ENCODE assay signal across 22 cellular contexts in genomic region chr12:116459921-116460666, GRCh38.
DNase-seq lines count a peak whose midpoint lies in the region; ATAC-seq, FAIRE-seq and TF ChIP-seq lines count a peak whose summit lies in the region.
"Had no signal": no experiment of that assay in that cellular context is flagged by ENCODE, and none has a peak within 500 bp of the region (broad histone marks: within the 10 kb centered on the region; RNA-seq: fewer than 3 reads in every experiment).

No MANE protein-coding gene starts in this region.

- H3K27me3 ChIP-seq in HepG2 (ENCODE audit: control insufficient read depth in 1 of 2, insufficient read depth in 2 of 2, low read length in 2 of 2) (peaks cover 1 to 13% of the 10 kb centered on the region in 2 experiments; a peak in 2 of 5 replicates), right lobe of liver (no peaks in the 10 kb centered on the region), keratinocyte (ENCODE audit: control insufficient read depth, extremely low read depth, insufficient read depth, low read length) (no peaks in the 10 kb centered on the region), transverse colon (no peaks in the 10 kb centered on the region), right cardiac atrium (ENCODE audit: control insufficient read depth, insufficient read depth) (no peaks in the 10 kb centered on the region)
- H3K27me3 ChIP-seq: suprapubic skin had no signal

- POLR2A ChIA-PET in HepG2 (lab: Yijun Ruan, JAX) = no interaction called here

- H3K9ac ChIP-seq in HepG2 (ENCODE audit: insufficient read depth, low read depth, low read length) (no peak overlapping the region), keratinocyte (ENCODE audit: control insufficient read depth, extremely low read depth, insufficient read depth, low read length) (no peak overlapping the region)

- H3K27me3 Mint-ChIP-seq in activated naive CD8-positive, alpha-beta T cell treated with anti-CD3 and anti-CD28 coated beads for 36 hours = no peaks in the 10 kb centered on the region
- H3K27me3 Mint-ChIP-seq in natural killer cell treated with Interleukin-12 subunit alpha and Interleukin-12 subunit beta and Interleukin-15 and Interleukin-18, amount 100 ng/mL, for 72 hours = peaks cover 8 to 10% of the 10 kb centered on the region in 2 donors

- no peaks in the 10 kb centered on the region for H3K9me3 Mint-ChIP-seq in activated naive CD8-positive, alpha-beta T cell treated with anti-CD3 and anti-CD28 coated beads for 36 hours
- no peaks in the 10 kb centered on the region for H3K9me3 Mint-ChIP-seq in natural killer cell treated with Interleukin-12 subunit alpha and Interleukin-12 subunit beta and Interleukin-15 and Interleukin-18, amount 100 ng/mL, for 72 hours
- H3K9me3 Mint-ChIP-seq: activated T-helper 1 cell treated with anti-CD3 and anti-CD28 coated beads, Interleukin-12 subunit alpha, Interleukin-12 subunit beta, Interleukin-2, Interleukin-4 antibody, amounts not matched to agents 30 ng/mL and 10 ng/mL and 1 ng/mL, durations not matched to agents 14 hours and 24 hours and 36 hours; CD8-positive, alpha-beta T cell; IgD-negative memory B cell; WTC11 had no signal

- no peak overlapping the region for H3K27ac Mint-ChIP-seq in activated naive CD8-positive, alpha-beta T cell treated with anti-CD3 and anti-CD28 coated beads for 36 hours
- no peak overlapping the region for H3K27ac Mint-ChIP-seq in natural killer cell treated with Interleukin-12 subunit alpha and Interleukin-12 subunit beta and Interleukin-15 and Interleukin-18, amount 100 ng/mL, for 72 hours
- H3K27ac Mint-ChIP-seq: activated T-helper 1 cell treated with anti-CD3 and anti-CD28 coated beads, Interleukin-12 subunit alpha, Interleukin-12 subunit beta, Interleukin-2, Interleukin-4 antibody, amounts not matched to agents 30 ng/mL and 10 ng/mL and 1 ng/mL, durations not matched to agents 14 hours and 24 hours and 36 hours; CD8-positive, alpha-beta T cell; IgD-negative memory B cell; T-helper 17 cell; WTC11 had no signal

- ATAC-seq in HepG2 (no peak), right lobe of liver (no peak), right cardiac atrium (no peak)
- no peak for ATAC-seq in natural killer cell treated with Interleukin-12 subunit alpha and Interleukin-12 subunit beta and Interleukin-15 and Interleukin-18, amount 100 ng/mL, for 72 hours
- ATAC-seq: CD8-positive, alpha-beta T cell; left lobe of liver; T-helper 17 cell; WTC11 had no signal

- H3K4me2 ChIP-seq in HepG2 (ENCODE audit: low read depth, low read length) (no peak overlapping the region), keratinocyte (ENCODE audit: control insufficient read depth, extremely low read depth, insufficient read depth, low read depth, low read length) (no peak overlapping the region)

- H3K36me3 ChIP-seq in HepG2 (replicated peaks in 1 of 2; ENCODE audit: control insufficient read depth in 1 of 2, insufficient read depth in 2 of 2, low read length in 2 of 2) = no peaks in the 10 kb centered on the region
- H3K36me3 ChIP-seq in right lobe of liver = no peaks in the 10 kb centered on the region
- H3K36me3 ChIP-seq in keratinocyte (ENCODE audit: control insufficient read depth in 2 of 2, extremely low read depth in 1 of 2, insufficient read depth in 2 of 2, low read length in 2 of 2) = no peaks in the 10 kb centered on the region
- no peaks in the 10 kb centered on the region for H3K36me3 ChIP-seq in transverse colon
- H3K36me3 ChIP-seq: suprapubic skin had no signal

- H3K4me1 Mint-ChIP-seq in activated naive CD8-positive, alpha-beta T cell treated with anti-CD3 and anti-CD28 coated beads for 36 hours = no peaks in the 10 kb centered on the region
- no peaks in the 10 kb centered on the region for H3K4me1 Mint-ChIP-seq in natural killer cell treated with Interleukin-12 subunit alpha and Interleukin-12 subunit beta and Interleukin-15 and Interleukin-18, amount 100 ng/mL, for 72 hours (ENCODE audit: low read depth in 2 of 2)

- no TSS peak for BruUV-seq in HepG2 (replicated peaks; lab: Mats Ljungman, UMichigan)

- no peak overlapping the region for H2AFZ ChIP-seq in HepG2 (ENCODE audit: low read length)
- peak overlapping the region; percentile 9 for H2AFZ ChIP-seq in keratinocyte (ENCODE audit: control insufficient read depth, low read length)

- no peaks in the 10 kb centered on the region for H3K36me3 Mint-ChIP-seq in activated naive CD8-positive, alpha-beta T cell treated with anti-CD3 and anti-CD28 coated beads for 36 hours
- H3K36me3 Mint-ChIP-seq in natural killer cell treated with Interleukin-12 subunit alpha and Interleukin-12 subunit beta and Interleukin-15 and Interleukin-18, amount 100 ng/mL, for 72 hours = no peaks in the 10 kb centered on the region
- H3K36me3 Mint-ChIP-seq: CD8-positive, alpha-beta T cell; IgD-negative memory B cell; WTC11 had no signal

- H3K9me3 ChIP-seq in HepG2 (ENCODE audit: low read length) (no peaks in the 10 kb centered on the region), right lobe of liver (no peaks in the 10 kb centered on the region), keratinocyte (ENCODE audit: control insufficient read depth, low read depth, low read length) (no peaks in the 10 kb centered on the region), transverse colon (no peaks in the 10 kb centered on the region), right cardiac atrium (ENCODE audit: control insufficient read depth, low read length) (no peaks in the 10 kb centered on the region)
- H3K9me3 ChIP-seq: suprapubic skin had no signal

- TF ChIP-seq EP300 in HepG2 (IDR thresholded peaks at IDR 0.05; ENCODE audit: low read depth in 2 of 2, low read length in 2 of 2) (no peak), HepG2 (CRISPR knock-in tag; IDR thresholded peaks at IDR 0.05; ENCODE audit: borderline replicate concordance) (no peak), transverse colon (IDR thresholded peaks at IDR 0.05; ENCODE audit: low read depth) (no peak)

- no peak overlapping the region for H3K4me3 Mint-ChIP-seq in activated naive CD8-positive, alpha-beta T cell treated with anti-CD3 and anti-CD28 coated beads for 36 hours
- H3K4me3 Mint-ChIP-seq in natural killer cell treated with Interleukin-12 subunit alpha and Interleukin-12 subunit beta and Interleukin-15 and Interleukin-18, amount 100 ng/mL, for 72 hours = no peak overlapping the region
- H3K4me3 Mint-ChIP-seq: activated T-helper 1 cell treated with anti-CD3 and anti-CD28 coated beads, Interleukin-12 subunit alpha, Interleukin-12 subunit beta, Interleukin-2, Interleukin-4 antibody, amounts not matched to agents 30 ng/mL and 10 ng/mL and 1 ng/mL, durations not matched to agents 14 hours and 24 hours and 36 hours; CD8-positive, alpha-beta T cell; T-helper 17 cell; WTC11 had no signal

- intact Hi-C loops in HepG2 (cut with micrococcal nuclease; ENCODE audit: unreplicated experiment) (no loop called here), right lobe of liver (cut with DNase I) (no loop called here), transverse colon (cut with DNase I; ENCODE audit: low total_unique reads) (loop anchor here (5.0 to 10.0 kb wide), 3 partner anchors 67 to 138 kb away; no protein-coding TSS in a partner anchor), right cardiac atrium (cut with DNase I) (no loop called here)

- no peaks in the 10 kb centered on the region for H3K9me1 ChIP-seq in keratinocyte (ENCODE audit: control insufficient read depth, extremely low read depth, insufficient read depth, low read length)

- in situ Hi-C loops in HepG2 (cut with HindIII; ENCODE audit: extremely low pct_ligation_motif_present, low pct_unique_long_range_greater_than_20kb) = no loop called here
- in situ Hi-C loops in astrocyte of the spinal cord (cut with HindIII; ENCODE audit: low sequenced_read_pairs) = no loop called here
- in situ Hi-C loops in transverse colon (cut with MboI; ENCODE audit: low pct_ligation_motif_present in 1 of 4, low pct_unique_long_range_greater_than_20kb in 1 of 4, low sequenced_read_pairs in 3 of 4) = no loop called here

- H3K27ac ChIP-seq in HepG2 (ENCODE audit: extremely low read length, insufficient read depth, low read length) = no peak overlapping the region
- H3K27ac ChIP-seq in right lobe of liver = no peak overlapping the region
- no peak overlapping the region for H3K27ac ChIP-seq in keratinocyte (ENCODE audit: control insufficient read depth, insufficient read depth, low read length)
- H3K27ac ChIP-seq in transverse colon = peak overlapping the region in 2 of 4 donors; percentile 12 to 37
- no peak overlapping the region for H3K27ac ChIP-seq in right cardiac atrium (ENCODE audit: low read length)
- H3K27ac ChIP-seq: suprapubic skin had no signal

- CTCF ChIA-PET in HepG2 (lab: Yijun Ruan, JAX; ENCODE audit: low intra/inter-chr PET ratio, low total read pairs) = no interaction called here

- TF ChIP-seq CTCF in HepG2 (CRISPR knock-in tag; IDR thresholded peaks at IDR 0.05) = no peak
- no peak for TF ChIP-seq CTCF in right lobe of liver (IDR thresholded peaks at IDR 0.05)
- no peak for TF ChIP-seq CTCF in astrocyte of the spinal cord (IDR thresholded peaks at IDR 0.05; ENCODE audit: low read depth, low read length)
- TF ChIP-seq CTCF in keratinocyte (optimal IDR thresholded peaks at IDR 0.05 in 1 of 3, IDR thresholded peaks at IDR 0.05 in 1 of 3, conservative IDR thresholded peaks at IDR 0.05 in 1 of 3; ENCODE audit: extremely low read depth in 1 of 3, insufficient read depth in 2 of 3, low read length in 3 of 3) = no peak
- no peak for TF ChIP-seq CTCF in transverse colon (IDR thresholded peaks at IDR 0.05)

- dilution Hi-C loops in keratinocyte (cut with MboI; ENCODE audit: extremely low pct_ligation_motif_present, low sequenced_read_pairs) = no loop called here

- H3K79me2 ChIP-seq in HepG2 (ENCODE audit: insufficient read depth, low read length) = no peaks in the 10 kb centered on the region
- no peaks in the 10 kb centered on the region for H3K79me2 ChIP-seq in keratinocyte (ENCODE audit: control insufficient read depth, insufficient read depth, low read length)

- TF ChIP-seq POLR2A in HepG2 (IDR thresholded peaks at IDR 0.05; ENCODE audit: insufficient read depth in 1 of 2, low read depth in 2 of 2, low read length in 2 of 2) (no peak), right lobe of liver (IDR thresholded peaks at IDR 0.05) (no peak), transverse colon (IDR thresholded peaks at IDR 0.05) (no peak)

- H3K4me1 ChIP-seq in HepG2 (ENCODE audit: insufficient read depth, low read length) (no peaks in the 10 kb centered on the region), right lobe of liver (no peaks in the 10 kb centered on the region), keratinocyte (ENCODE audit: control insufficient read depth, extremely low read depth, insufficient read depth, low read length) (peaks cover 19% of the 10 kb centered on the region), transverse colon (peaks cover 6 to 21% (median 17%) of the 10 kb centered on the region in 4 donors), right cardiac atrium (ENCODE audit: control insufficient read depth, insufficient read depth, low read length) (peaks cover 5% of the 10 kb centered on the region)

- H3K4me3 ChIP-seq in HepG2 (replicated peaks in 1 of 3; ENCODE audit: insufficient read depth in 1 of 3, low read depth in 2 of 3, low read length in 3 of 3) (no peak overlapping the region), right lobe of liver (no peak overlapping the region), astrocyte of the spinal cord (ENCODE audit: low read depth, low read length) (no peak overlapping the region), keratinocyte (ENCODE audit: control insufficient read depth in 2 of 3, extremely low read depth in 1 of 3, insufficient read depth in 2 of 3, low read depth in 1 of 3, low read length in 3 of 3) (no peak overlapping the region), transverse colon (no peak overlapping the region), right cardiac atrium (ENCODE audit: low read length) (no peak overlapping the region)
- H3K4me3 ChIP-seq: suprapubic skin had no signal

- WGBS in HepG2 (ENCODE audit: low lambda C conversion rate) = 56% methylated on average over 17 of the region's 17 CpGs
- 74% methylated on average over 13 of the region's 17 CpGs for WGBS in right lobe of liver (ENCODE audit: insufficient coverage, low coverage, low lambda C conversion rate, missing lambda C conversion rate)
- WGBS in transverse colon (ENCODE audit: low coverage in 1 of 2), 2 donors = 34 to 73% methylated on average over 8 to 17 of the region's 17 CpGs
- 81% methylated on average over 17 of the region's 17 CpGs for WGBS in right cardiac atrium

- H4K20me1 ChIP-seq in HepG2 (ENCODE audit: insufficient read depth, low read length) (no peaks in the 10 kb centered on the region), keratinocyte (ENCODE audit: control insufficient read depth, extremely low read depth, insufficient read depth, low read length) (no peaks in the 10 kb centered on the region)

- TF ChIP-seq RAD21 in HepG2 (CRISPR knock-in tag; IDR thresholded peaks at IDR 0.05) = no peak

- FAIRE-seq in HepG2 (lab: Jason Lieb, UNC) (no peak), keratinocyte (lab: Jason Lieb, UNC) (peak; percentile 81)
- FAIRE-seq: GM12891 had no signal

- no peak for DNase-seq in HepG2 (ENCODE audit: low spot score)
- DNase-seq in right lobe of liver = no peak
- DNase-seq in astrocyte of the spinal cord (ENCODE audit: low read depth, low spot score) = peak; percentile 28
- DNase-seq in keratinocyte (ENCODE audit: low read depth, low spot score) = no peak
- DNase-seq in transverse colon = peak; percentile 9
- DNase-seq in activated naive CD8-positive, alpha-beta T cell treated with anti-CD3 and anti-CD28 coated beads for 36 hours = no peak
- no peak for DNase-seq in right cardiac atrium
- DNase-seq in natural killer cell treated with Interleukin-12 subunit alpha and Interleukin-12 subunit beta and Interleukin-15 and Interleukin-18, amount 100 ng/mL, for 72 hours (ENCODE audit: low spot score) = no peak
- DNase-seq: CD8-positive, alpha-beta T cell; effector memory CD4-positive, alpha-beta T cell; GDM1; NCI-H1092; SHP77; stimulated activated CD4-positive, alpha-beta T cell treated with anti-CD3 and anti-CD28 coated beads, Interleukin-4, amount 100 ng/mL, for 4 hours; stimulated activated CD8-positive, alpha-beta memory T cell treated with anti-CD3 and anti-CD28 coated beads, Interleukin-4, amount 100 ng/mL, for 48 hours; T-helper 17 cell had no signal

Comparison
In these comparisons a context has a peak if more than half of its experiments do, and no peak if none do; other contexts are left out.
1. DNase-seq: peak in astrocyte of the spinal cord (single experiment) and transverse colon (single experiment); none in HepG2 (single experiment), right lobe of liver (0 of 3), keratinocyte (single experiment), activated naive CD8-positive, alpha-beta T cell treated with anti-CD3 and anti-CD28 coated beads for 36 hours (single experiment), right cardiac atrium (0 of 3) and natural killer cell treated with Interleukin-12 subunit alpha and Interleukin-12 subunit beta and Interleukin-15 and Interleukin-18, amount 100 ng/mL, for 72 hours (single experiment).